In genomic region chrX:154354013-154354412, GRCh38 we compare ENCODE assay signal across 20 cellular contexts. TPM values are rescaled to one million over a fixed set of nuclear protein-coding genes. Genes with fewer than 3 reads are reported as not detected.
DNase-seq lines count a peak whose midpoint lies in the region; ATAC-seq lines count a peak whose summit lies in the region.
"Had no signal": no experiment of that assay in that cellular context is flagged by ENCODE, and none has a peak within 500 bp of the region (broad histone marks: within the 10 kb centered on the region; RNA-seq: fewer than 3 reads in every experiment).

No MANE protein-coding gene starts in this region.

- peaks cover 20% of the 10 kb centered on the region for H3K36me3 Mint-ChIP-seq in activated CD8-positive, alpha-beta memory T cell treated with anti-CD3 and anti-CD28 coated beads, Interleukin-2, amount 10 ng/mL, durations not matched to agents 7 days and 5 days
- no peaks in the 10 kb centered on the region for H3K36me3 Mint-ChIP-seq in IgD-negative memory B cell

- peaks cover 99% of the 10 kb centered on the region for H3K36me3 ChIP-seq in muscle layer of colon (ENCODE audit: insufficient read depth, low read length)
- H3K36me3 ChIP-seq: uterus had no signal

- H3K9me3 ChIP-seq in muscle layer of colon (ENCODE audit: low read length), result no peaks in the 10 kb centered on the region
- H3K9me3 ChIP-seq: SJSA1, uterus had no signal

- no peak overlapping the region for H3K4me3 ChIP-seq in muscle layer of colon (ENCODE audit: low read depth in 1 of 2, low read length in 2 of 2)
- H3K4me3 ChIP-seq: BLaER1 treated with 17β-estradiol and CSF1 and Interleukin-3, amounts not matched to agents 10 nM and 100 nM; dorsolateral prefrontal cortex; SJSA1; uterus had no signal

- CTCF ChIA-PET in activated CD8-positive, alpha-beta memory T cell treated with anti-CD3 and anti-CD28 coated beads, Interleukin-2, amount 10 ng/mL, durations not matched to agents 7 days and 5 days (lab: Charles Lee), result no interaction called here

- peaks cover 6% of the 10 kb centered on the region for H3K4me1 ChIP-seq in muscle layer of colon (ENCODE audit: insufficient read depth, low read length)
- H3K4me1 ChIP-seq: foreskin keratinocyte, uterus had no signal

- H3K27ac Mint-ChIP-seq in activated CD8-positive, alpha-beta memory T cell treated with anti-CD3 and anti-CD28 coated beads, Interleukin-2, amount 10 ng/mL, durations not matched to agents 7 days and 5 days, result peak overlapping the region; percentile 15
- peak overlapping the region in 2 of 3 donors; percentile 74 to 87 for H3K27ac Mint-ChIP-seq in IgD-negative memory B cell
- H3K27ac Mint-ChIP-seq: memory B cell had no signal

- H3K27me3 ChIP-seq in muscle layer of colon (ENCODE audit: control insufficient read depth in 1 of 2, insufficient read depth in 2 of 2, low read length in 2 of 2), result no peaks in the 10 kb centered on the region
- H3K27me3 ChIP-seq: foreskin keratinocyte, SJSA1, uterus had no signal

- no peak overlapping the region for H3K4me3 Mint-ChIP-seq in activated CD8-positive, alpha-beta memory T cell treated with anti-CD3 and anti-CD28 coated beads, Interleukin-2, amount 10 ng/mL, durations not matched to agents 7 days and 5 days
- H3K4me3 Mint-ChIP-seq in IgD-negative memory B cell, result no peak overlapping the region
- H3K4me3 Mint-ChIP-seq: memory B cell had no signal

- H3K9me3 Mint-ChIP-seq in activated CD8-positive, alpha-beta memory T cell treated with anti-CD3 and anti-CD28 coated beads, Interleukin-2, amount 10 ng/mL, durations not matched to agents 7 days and 5 days (ENCODE audit: low read depth), result no peaks in the 10 kb centered on the region
- H3K9me3 Mint-ChIP-seq in IgD-negative memory B cell, result no peaks in the 10 kb centered on the region
- H3K9me3 Mint-ChIP-seq: memory B cell had no signal

- H3K27ac ChIP-seq in muscle layer of colon (ENCODE audit: low read depth, low read length), result peak overlapping the region; percentile 39
- H3K27ac ChIP-seq: BLaER1 treated with 17β-estradiol and CSF1 and Interleukin-3, amounts not matched to agents 10 nM and 100 nM; dorsolateral prefrontal cortex; epithelial cell of prostate; foreskin keratinocyte; SJSA1; uterus had no signal

- peaks cover 72% of the 10 kb centered on the region for H3K4me1 Mint-ChIP-seq in activated CD8-positive, alpha-beta memory T cell treated with anti-CD3 and anti-CD28 coated beads, Interleukin-2, amount 10 ng/mL, durations not matched to agents 7 days and 5 days
- H3K4me1 Mint-ChIP-seq in IgD-negative memory B cell, result peaks cover 5 to 10% (median 8%) of the 10 kb centered on the region in 3 donors

- DNase-seq in activated CD8-positive, alpha-beta memory T cell treated with anti-CD3 and anti-CD28 coated beads, Interleukin-2, amount 10 ng/mL, durations not matched to agents 7 days and 5 days, result no peak
- DNase-seq in activated CD8-positive, alpha-beta memory T cell treated with anti-CD3 and anti-CD28 coated beads, Interleukin-2, amount 50 U/mL, for 48 hours, result no peak
- no peak for DNase-seq in NCI-H2227 treated with DMSO at 0.1 percent for 48 hours (lab: John Stamatoyannopoulos, UW)
- DNase-seq: activated naive CD4-positive, alpha-beta T cell treated with Interleukin-2 at 50 U/mL for 16 hours; central memory CD4-positive, alpha-beta T cell; dorsolateral prefrontal cortex; foreskin keratinocyte; kidney glomerular epithelial cell; NCI-H1092 treated with DMSO at 0.1 percent for 48 hours; NCI-H2081; stimulated activated CD8-positive, alpha-beta memory T cell treated with anti-CD3 and anti-CD28 coated beads, Interleukin-4, amount 100 ng/mL, for 48 hours; T-helper 2 cell had no signal

- no peak overlapping the region for H3K9ac ChIP-seq in muscle layer of colon (ENCODE audit: low read length)
- H3K9ac ChIP-seq: BLaER1 treated with 17β-estradiol and CSF1 and Interleukin-3, amounts not matched to agents 10 nM and 100 nM had no signal

- no peaks in the 10 kb centered on the region for H3K27me3 Mint-ChIP-seq in activated CD8-positive, alpha-beta memory T cell treated with anti-CD3 and anti-CD28 coated beads, Interleukin-2, amount 10 ng/mL, durations not matched to agents 7 days and 5 days
- no peaks in the 10 kb centered on the region for H3K27me3 Mint-ChIP-seq in IgD-negative memory B cell
- H3K27me3 Mint-ChIP-seq: memory B cell had no signal

- no peak for ATAC-seq in activated CD8-positive, alpha-beta memory T cell treated with anti-CD3 and anti-CD28 coated beads, Interleukin-2, amount 10 ng/mL, durations not matched to agents 7 days and 5 days
- no peak for ATAC-seq in GM21528 (IDR thresholded peaks at IDR 0.05; ENCODE audit: low FRiP score, unreplicated experiment)
- ATAC-seq: foreskin keratinocyte had no signal

RNA-seq across cellular contexts. Expression of gene FLNA, which starts 20.4 kb away (rescaled TPM):
- total RNA-seq in activated CD8-positive, alpha-beta memory T cell treated with anti-CD3 and anti-CD28 coated beads, Interleukin-2, amount 10 ng/mL, durations not matched to agents 7 days and 5 days, result 1,000 to 10,000 TPM; 1,602 to 2,011 TPM
- 396 TPM for polyA plus RNA-seq in IgD-negative memory B cell

RNA-seq across cellular contexts. Expression of gene EMD, which starts 25.1 kb away (rescaled TPM):
- 10 to 100 TPM; 64.6 to 70.2 TPM for total RNA-seq in activated CD8-positive, alpha-beta memory T cell treated with anti-CD3 and anti-CD28 coated beads, Interleukin-2, amount 10 ng/mL, durations not matched to agents 7 days and 5 days
- polyA plus RNA-seq in IgD-negative memory B cell, result 32.4 TPM

RNA-seq across cellular contexts. Expression of gene RPL10, which starts 44.2 kb away (rescaled TPM):
- 1,000 to 10,000 TPM; 2,013 to 2,356 TPM for total RNA-seq in activated CD8-positive, alpha-beta memory T cell treated with anti-CD3 and anti-CD28 coated beads, Interleukin-2, amount 10 ng/mL, durations not matched to agents 7 days and 5 days
- polyA plus RNA-seq in IgD-negative memory B cell, result 5,716 TPM

RNA-seq across cellular contexts. Expression of gene DNASE1L1, which starts 55.0 kb away (rescaled TPM):
- total RNA-seq in activated CD8-positive, alpha-beta memory T cell treated with anti-CD3 and anti-CD28 coated beads, Interleukin-2, amount 10 ng/mL, durations not matched to agents 7 days and 5 days, result 10 to 100 TPM; 18.4 to 19.6 TPM
- polyA plus RNA-seq in IgD-negative memory B cell, result 29.4 TPM

RNA-seq across cellular contexts. Expression of gene TAFAZZIN, which starts 57.3 kb away (rescaled TPM):
- total RNA-seq in activated CD8-positive, alpha-beta memory T cell treated with anti-CD3 and anti-CD28 coated beads, Interleukin-2, amount 10 ng/mL, durations not matched to agents 7 days and 5 days, result 10 to 100 TPM; 77.1 to 90.2 TPM
- polyA plus RNA-seq in IgD-negative memory B cell, result 51.3 TPM
